ENCODE assay signal across 14 cellular contexts in the genomic region with DNA sequence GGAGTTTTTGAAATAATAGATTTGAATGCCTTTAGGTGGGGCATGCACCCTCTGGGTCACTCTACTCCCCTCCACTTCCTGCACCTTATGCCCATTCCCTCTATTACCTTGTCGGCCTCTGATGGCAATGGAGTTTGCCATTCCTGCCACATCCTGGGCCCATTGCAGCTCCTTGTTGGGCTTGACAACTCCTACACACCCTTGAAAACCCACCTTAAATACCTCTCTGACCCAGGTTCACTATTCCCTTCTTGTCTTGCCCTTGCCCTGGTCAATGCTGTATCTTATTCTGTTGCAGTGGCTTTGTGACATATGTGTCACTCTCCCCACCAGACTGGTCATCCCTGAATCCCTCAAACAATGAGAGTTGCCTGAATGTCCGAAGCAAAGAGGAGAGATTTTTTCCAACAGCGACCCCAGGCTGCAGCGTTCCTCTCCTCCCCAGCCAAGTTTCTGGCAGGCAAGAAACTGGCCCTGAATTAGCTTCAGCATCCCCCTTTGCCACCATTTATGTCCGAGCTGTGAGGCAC. TPM values are rescaled to one million over a fixed set of nuclear protein-coding genes. Genes with fewer than 3 reads are reported as not detected.
DNase-seq lines count a peak whose midpoint lies in the region; ATAC-seq and TF ChIP-seq lines count a peak whose summit lies in the region.
"Had no signal": no experiment of that assay in that cellular context is flagged by ENCODE, and none has a peak within 500 bp of the region (broad histone marks: within the 10 kb centered on the region; RNA-seq: fewer than 3 reads in every experiment).

No MANE protein-coding gene starts in this region.

- no peaks in the 10 kb centered on the region for H3K27me3 Mint-ChIP-seq in CD8-positive, alpha-beta T cell (ENCODE audit: low read depth)
- H3K27me3 Mint-ChIP-seq in activated T-cell treated with anti-CD3 and anti-CD28 coated beads, Interleukin-2, amount 50 U/mL, for 24 hours = no peaks in the 10 kb centered on the region
- peaks cover 0 to 2% (median 0%) of the 10 kb centered on the region in 5 donors for H3K27me3 Mint-ChIP-seq in naive thymus-derived CD4-positive, alpha-beta T cell

- H3K36me3 Mint-ChIP-seq in CD8-positive, alpha-beta T cell = peaks cover 69% of the 10 kb centered on the region
- peaks cover 78% of the 10 kb centered on the region for H3K36me3 Mint-ChIP-seq in activated T-cell treated with anti-CD3 and anti-CD28 coated beads, Interleukin-2, amount 50 U/mL, for 24 hours (ENCODE audit: low read depth)
- H3K36me3 Mint-ChIP-seq in naive thymus-derived CD4-positive, alpha-beta T cell = peaks cover 39 to 71% (median 63%) of the 10 kb centered on the region in 5 donors

- no peaks in the 10 kb centered on the region for H3K9me3 ChIP-seq in CD8-positive, alpha-beta T cell (ENCODE audit: low read length)
- no peaks in the 10 kb centered on the region for H3K9me3 ChIP-seq in naive thymus-derived CD4-positive, alpha-beta T cell (ENCODE audit: control insufficient read depth in 2 of 3, low read length in 3 of 3)
- H3K9me3 ChIP-seq: mucosa of descending colon had no signal

- CTCF ChIA-PET in CD8-positive, alpha-beta T cell (lab: Charles Lee) = interaction anchor here (0.7 to 26.4 kb wide), 14 partner anchors 12 to 256 kb away, joined by 3 to 638 read pairs (median 18); no protein-coding TSS in a partner anchor
- CTCF ChIA-PET in naive thymus-derived CD4-positive, alpha-beta T cell (lab: Charles Lee) = interaction anchor here (0.8 to 16.3 kb wide), 10 partner anchors 12 to 163 kb away, joined by 3 to 425 read pairs (median 12); no protein-coding TSS in a partner anchor

- no peak for TF ChIP-seq CTCF in CD8-positive, alpha-beta T cell (IDR thresholded peaks at IDR 0.05)
- no peak for TF ChIP-seq CTCF in GM12875 (IDR thresholded peaks at IDR 0.05; ENCODE audit: borderline replicate concordance, insufficient read depth, low read depth, low read length)

- peaks cover 85% of the 10 kb centered on the region for H3K4me1 Mint-ChIP-seq in CD8-positive, alpha-beta T cell (ENCODE audit: low read depth)
- H3K4me1 Mint-ChIP-seq in activated T-cell treated with anti-CD3 and anti-CD28 coated beads, Interleukin-2, amount 50 U/mL, for 24 hours (ENCODE audit: low read depth) = peaks cover 88% of the 10 kb centered on the region
- H3K4me1 Mint-ChIP-seq in naive thymus-derived CD4-positive, alpha-beta T cell = peaks cover 30 to 73% (median 53%) of the 10 kb centered on the region in 7 donors

- no peaks in the 10 kb centered on the region for H3K9me3 Mint-ChIP-seq in CD8-positive, alpha-beta T cell
- peaks cover 6% of the 10 kb centered on the region for H3K9me3 Mint-ChIP-seq in activated T-cell treated with anti-CD3 and anti-CD28 coated beads, Interleukin-2, amount 50 U/mL, for 24 hours
- H3K9me3 Mint-ChIP-seq in naive thymus-derived CD4-positive, alpha-beta T cell = peaks cover 0 to 13% (median 0%) of the 10 kb centered on the region in 11 donors

- peak overlapping the region; percentile 86 for H3K4me3 Mint-ChIP-seq in CD8-positive, alpha-beta T cell
- H3K4me3 Mint-ChIP-seq in activated T-cell treated with anti-CD3 and anti-CD28 coated beads, Interleukin-2, amount 50 U/mL, for 24 hours = peak overlapping the region; percentile 91
- peak overlapping the region; percentile 90 to 100 (median 98) for H3K4me3 Mint-ChIP-seq in naive thymus-derived CD4-positive, alpha-beta T cell

- H3K27ac ChIP-seq in CD8-positive, alpha-beta T cell (ENCODE audit: low read depth, low read length) = peak overlapping the region; percentile 96
- peak overlapping the region; percentile 99 for H3K27ac ChIP-seq in naive thymus-derived CD4-positive, alpha-beta T cell (ENCODE audit: low read depth, low read length)

- H3K27me3 ChIP-seq in CD8-positive, alpha-beta T cell (ENCODE audit: insufficient read depth, low read length) = no peaks in the 10 kb centered on the region
- no peaks in the 10 kb centered on the region for H3K27me3 ChIP-seq in naive thymus-derived CD4-positive, alpha-beta T cell (ENCODE audit: control insufficient read depth in 2 of 2, insufficient read depth in 2 of 2, low read length in 2 of 2)

- intact Hi-C loops in CD8-positive, alpha-beta T cell (cut with DNase I, micrococcal nuclease) = loop anchor here (1.0 to 10.0 kb wide), 3 partner anchors 164 to 252 kb away; no protein-coding TSS in a partner anchor
- intact Hi-C loops in naive thymus-derived CD4-positive, alpha-beta T cell (cut with micrococcal nuclease) = loop anchor here in 1 of 2 donors (1.0 kb wide), 2 partner anchors 35 to 145 kb away; no protein-coding TSS in a partner anchor

- H3K4me1 ChIP-seq in CD8-positive, alpha-beta T cell (ENCODE audit: insufficient read depth, low read length) = peaks cover 40% of the 10 kb centered on the region
- H3K4me1 ChIP-seq in naive thymus-derived CD4-positive, alpha-beta T cell (ENCODE audit: control insufficient read depth in 2 of 2, insufficient read depth in 2 of 2, low read length in 2 of 2) = peaks cover 39 to 71% of the 10 kb centered on the region in 2 donors

- POLR2A ChIA-PET in CD8-positive, alpha-beta T cell (lab: Charles Lee) = interaction anchor here (0.9 to 23.6 kb wide), 12 partner anchors 8 to 77 kb away, joined by 3 to 755 read pairs (median 28); no protein-coding TSS in a partner anchor
- POLR2A ChIA-PET in naive thymus-derived CD4-positive, alpha-beta T cell (lab: Charles Lee) = interaction anchor here (0.8 to 45.4 kb wide), 10 partner anchors 0 to 239 kb away, joined by 3 to 2132 read pairs (median 105); partner anchors contain the start of genes CCR7 and SMARCE1

- H3K36me3 ChIP-seq in CD8-positive, alpha-beta T cell (ENCODE audit: insufficient read depth, low read length) = peaks cover 67% of the 10 kb centered on the region
- peaks cover 0 to 65% (median 42%) of the 10 kb centered on the region in 3 experiments for H3K36me3 ChIP-seq in naive thymus-derived CD4-positive, alpha-beta T cell (ENCODE audit: control insufficient read depth in 2 of 3, insufficient read depth in 3 of 3, low read length in 3 of 3)

- peak in 2 of 7 experiments; percentile 31 to 60 for DNase-seq in CD8-positive, alpha-beta T cell
- DNase-seq in activated T-cell treated with anti-CD3 and anti-CD28 coated beads, Interleukin-2, amount 50 U/mL, for 24 hours = peak; percentile 60
- peak in 1 of 9 donors; percentile 28 for DNase-seq in naive thymus-derived CD4-positive, alpha-beta T cell
- no peak for DNase-seq in LoVo (ENCODE audit: low spot score)
- no peak for DNase-seq in NCI-H1694 treated with DMSO at 0.1 percent for 48 hours (lab: John Stamatoyannopoulos, UW)
- no peak for DNase-seq in mesenteric fat pad (ENCODE audit: low spot score)
- DNase-seq: dermis blood vessel endothelial cell, GF-D8, mucosa of descending colon, OCI-M1 had no signal

- H3K27ac Mint-ChIP-seq in CD8-positive, alpha-beta T cell = peak overlapping the region; percentile 94
- peak overlapping the region; percentile 100 for H3K27ac Mint-ChIP-seq in activated T-cell treated with anti-CD3 and anti-CD28 coated beads, Interleukin-2, amount 50 U/mL, for 24 hours
- peak overlapping the region; percentile 92 to 100 (median 100) for H3K27ac Mint-ChIP-seq in naive thymus-derived CD4-positive, alpha-beta T cell

- no peak for ATAC-seq in CD8-positive, alpha-beta T cell
- no peak for ATAC-seq in naive thymus-derived CD4-positive, alpha-beta T cell
- ATAC-seq in HG03442 (IDR thresholded peaks at IDR 0.05; ENCODE audit: unreplicated experiment) = no peak
- ATAC-seq: mucosa of descending colon had no signal

- peak overlapping the region; percentile 71 for H3K4me3 ChIP-seq in CD8-positive, alpha-beta T cell (ENCODE audit: low read depth, low read length)
- peak overlapping the region; percentile 64 for H3K4me3 ChIP-seq in GM12875 (ENCODE audit: low read depth, low read length)
- peak overlapping the region; percentile 90 for H3K4me3 ChIP-seq in naive thymus-derived CD4-positive, alpha-beta T cell (ENCODE audit: low read length)
- H3K4me3 ChIP-seq: mucosa of descending colon had no signal

RNA-seq across cellular contexts. Expression of gene CCR7, which starts 2.4 kb away (rescaled TPM):
- total RNA-seq in CD8-positive, alpha-beta T cell = 100 to 1,000 TPM; 196 to 199 TPM
- total RNA-seq in naive thymus-derived CD4-positive, alpha-beta T cell = 100 to 1,000 TPM; 153 to 675 (median 262) TPM
- polyA plus RNA-seq in naive thymus-derived CD4-positive, alpha-beta T cell = 1,000 to 10,000 TPM; 1,350 to 2,301 TPM
- 0.39 TPM for total RNA-seq in mesenteric fat pad
- total RNA-seq: LHCN-M2, renal cortical epithelial cell had no signal

Comparison
In these comparisons a context has a peak if more than half of its experiments do, and no peak if none do; other contexts are left out.
1. RNA of gene CCR7, which starts 2.4 kb away (total RNA-seq): 153 to 675 TPM in naive thymus-derived CD4-positive, alpha-beta T cell and 196 to 199 TPM in CD8-positive, alpha-beta T cell; 0.39 TPM in mesenteric fat pad (single experiment); every median in the first group is over 100 times any median in the second.
2. Peak in every context shown above with its lines, with median percentiles within 50 percentile points of each other: H3K4me3 ChIP-seq, H3K27ac Mint-ChIP-seq and H3K4me3 Mint-ChIP-seq.